In the genomic region with DNA sequence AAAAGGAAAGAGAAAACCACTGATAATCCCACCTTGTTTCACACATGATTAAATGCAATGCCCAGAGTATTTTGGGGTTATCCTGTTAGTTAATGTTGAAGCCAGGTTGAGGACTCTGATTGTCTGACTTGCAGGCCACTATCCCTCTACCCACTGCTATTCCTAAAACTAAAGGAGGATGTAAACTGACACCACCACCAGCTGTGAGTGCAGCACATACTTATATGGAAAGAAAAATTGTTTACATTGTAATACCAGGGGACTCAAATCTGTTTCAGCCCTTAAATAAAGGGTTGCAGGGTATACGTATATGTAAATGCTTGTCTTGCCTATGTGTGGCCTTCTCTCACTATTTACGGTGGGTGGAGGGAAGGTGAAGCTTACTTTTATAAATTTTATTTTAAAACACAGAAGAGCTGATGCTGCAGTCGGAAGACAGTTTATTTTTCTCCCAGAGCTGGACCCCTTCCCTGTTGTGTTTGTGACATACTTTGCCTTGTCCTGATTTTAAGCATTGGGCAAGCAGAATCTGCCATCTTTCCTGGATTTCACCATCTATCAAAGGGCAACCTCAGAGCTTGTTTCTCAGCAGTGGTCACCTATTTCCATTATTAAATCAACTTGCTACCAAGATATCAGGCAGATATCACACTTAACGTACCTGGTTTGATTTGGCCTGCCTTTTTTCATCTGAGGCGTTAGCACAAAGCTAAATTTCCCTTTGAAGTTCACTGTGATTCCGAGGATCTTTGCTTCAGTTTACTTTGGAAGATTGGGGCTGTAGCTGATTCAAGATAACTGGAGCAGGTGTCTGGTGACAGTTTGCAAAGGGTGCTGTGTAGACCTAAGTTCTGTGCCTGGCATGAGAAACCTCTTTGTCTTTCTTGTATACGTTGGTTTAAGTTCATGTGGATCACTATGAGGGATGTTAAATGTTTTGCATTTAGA, we compare ENCODE assay signal across 14 cellular contexts. TPM values are rescaled to one million over a fixed set of nuclear protein-coding genes. Genes with fewer than 3 reads are reported as not detected.
DNase-seq lines count a peak whose midpoint lies in the region; ATAC-seq and TF ChIP-seq lines count a peak whose summit lies in the region.
"Had no signal": no experiment of that assay in that cellular context is flagged by ENCODE, and none has a peak within 500 bp of the region (broad histone marks: within the 10 kb centered on the region; RNA-seq: fewer than 3 reads in every experiment).

No MANE protein-coding gene starts in this region.

- TF ChIP-seq CTCF in cardiac muscle cell (IDR thresholded peaks at IDR 0.05; ENCODE audit: low read depth, low read length) (no peak), glutamatergic neuron (IDR thresholded peaks at IDR 0.05; ENCODE audit: partially characterized antibody, unreplicated experiment) (no peak)

- peak overlapping the region in 1 of 2 donors; percentile 22 for H3K9ac ChIP-seq in stomach smooth muscle (ENCODE audit: low read length in 2 of 2)

- H3K4me1 ChIP-seq in cardiac muscle cell (ENCODE audit: low read depth) (peaks cover 48% of the 10 kb centered on the region), stomach smooth muscle (ENCODE audit: control insufficient read depth, insufficient read depth, low read length) (peaks cover 54% of the 10 kb centered on the region)

- no peak overlapping the region for H3K4me3 ChIP-seq in cardiac muscle cell
- H3K4me3 ChIP-seq in stomach smooth muscle (ENCODE audit: low read length in 2 of 2): no peak overlapping the region

- no peaks in the 10 kb centered on the region for H3K9me3 Mint-ChIP-seq in glutamatergic neuron (ENCODE audit: unreplicated experiment)
- H3K9me3 Mint-ChIP-seq: activated CD4-positive, alpha-beta memory T cell treated with anti-CD3 and anti-CD28 coated beads, Interleukin-2, amount 10 ng/mL, durations not matched to agents 7 days and 5 days; IgD-negative memory B cell had no signal

- intact Hi-C loops in cardiac septum (cut with DNase I): no loop called here

- peak overlapping the region; percentile 28 for H3K4me3 Mint-ChIP-seq in glutamatergic neuron (ENCODE audit: unreplicated experiment)
- H3K4me3 Mint-ChIP-seq: activated CD4-positive, alpha-beta memory T cell treated with anti-CD3 and anti-CD28 coated beads, Interleukin-2, amount 10 ng/mL, durations not matched to agents 7 days and 5 days; activated naive CD8-positive, alpha-beta T cell had no signal

- H3K4me1 Mint-ChIP-seq in glutamatergic neuron (ENCODE audit: low read depth, unreplicated experiment): peaks cover 33% of the 10 kb centered on the region

- H3K27ac Mint-ChIP-seq in glutamatergic neuron (ENCODE audit: unreplicated experiment): no peak overlapping the region
- H3K27ac Mint-ChIP-seq: activated CD4-positive, alpha-beta memory T cell treated with anti-CD3 and anti-CD28 coated beads, Interleukin-2, amount 10 ng/mL, durations not matched to agents 7 days and 5 days; activated naive CD8-positive, alpha-beta T cell had no signal

- DNase-seq in cardiac muscle cell (ENCODE audit: low read depth in 1 of 2, low spot score in 1 of 2) (no peak), cardiac septum (ENCODE audit: low spot score) (no peak), NCI-H526 treated with DMSO at 0.1 percent for 48 hours (lab: John Stamatoyannopoulos, UW) (peak; percentile 92), glutamatergic neuron (no peak), globus pallidus (ENCODE audit: low spot score) (no peak)
- DNase-seq: activated CD4-positive, alpha-beta memory T cell treated with anti-CD3 and anti-CD28 coated beads, Interleukin-2, amount 10 ng/mL, durations not matched to agents 7 days and 5 days; NCI-H774; stimulated activated CD4-positive, alpha-beta T cell treated with anti-CD3 and anti-CD28 coated beads, Interleukin-15, amount 100 ng/mL, for 24 hours; stimulated activated naive CD4-positive, alpha-beta T cell had no signal

- H3K27me3 ChIP-seq in cardiac muscle cell (no peaks in the 10 kb centered on the region), stomach smooth muscle (ENCODE audit: control insufficient read depth in 1 of 2, insufficient read depth in 2 of 2, low read length in 2 of 2) (no peaks in the 10 kb centered on the region)

- ATAC-seq in HG03460 (IDR thresholded peaks at IDR 0.05; ENCODE audit: unreplicated experiment) (no peak), GM18517 (IDR thresholded peaks at IDR 0.05; ENCODE audit: unreplicated experiment) (no peak)

- H3K36me3 Mint-ChIP-seq in glutamatergic neuron (ENCODE audit: unreplicated experiment): no peaks in the 10 kb centered on the region
- H3K36me3 Mint-ChIP-seq: activated naive CD8-positive, alpha-beta T cell had no signal

- H3K9me3 ChIP-seq in cardiac muscle cell (ENCODE audit: low read depth): no peaks in the 10 kb centered on the region
- H3K9me3 ChIP-seq in stomach smooth muscle (ENCODE audit: control insufficient read depth in 2 of 2, low read length in 2 of 2): no peaks in the 10 kb centered on the region

- no peaks in the 10 kb centered on the region for H3K27me3 Mint-ChIP-seq in glutamatergic neuron (ENCODE audit: unreplicated experiment)
- H3K27me3 Mint-ChIP-seq: activated CD4-positive, alpha-beta memory T cell treated with anti-CD3 and anti-CD28 coated beads, Interleukin-2, amount 10 ng/mL, durations not matched to agents 7 days and 5 days; activated naive CD8-positive, alpha-beta T cell; IgD-negative memory B cell had no signal

- H3K36me3 ChIP-seq in cardiac muscle cell: no peaks in the 10 kb centered on the region
- H3K36me3 ChIP-seq in stomach smooth muscle (ENCODE audit: control insufficient read depth in 2 of 2, insufficient read depth in 2 of 2, low read length in 2 of 2): no peaks in the 10 kb centered on the region

- peak overlapping the region; percentile 95 for H3K27ac ChIP-seq in cardiac muscle cell
- H3K27ac ChIP-seq in stomach smooth muscle (ENCODE audit: low read length): peak overlapping the region; percentile 53

RNA-seq across cellular contexts. Expression of a gene that starts 25.2 kb away (rescaled TPM):
- 30.1 and 34.2 TPM in 2 replicates for total RNA-seq in cardiac muscle cell
- polyA plus RNA-seq in cardiac muscle cell: 33.9 and 43.4 TPM in 2 replicates
- total RNA-seq in cardiac septum: 83.8 TPM
- 146 TPM for total RNA-seq in glutamatergic neuron (ENCODE audit: unreplicated experiment)
